In the genomic region with DNA sequence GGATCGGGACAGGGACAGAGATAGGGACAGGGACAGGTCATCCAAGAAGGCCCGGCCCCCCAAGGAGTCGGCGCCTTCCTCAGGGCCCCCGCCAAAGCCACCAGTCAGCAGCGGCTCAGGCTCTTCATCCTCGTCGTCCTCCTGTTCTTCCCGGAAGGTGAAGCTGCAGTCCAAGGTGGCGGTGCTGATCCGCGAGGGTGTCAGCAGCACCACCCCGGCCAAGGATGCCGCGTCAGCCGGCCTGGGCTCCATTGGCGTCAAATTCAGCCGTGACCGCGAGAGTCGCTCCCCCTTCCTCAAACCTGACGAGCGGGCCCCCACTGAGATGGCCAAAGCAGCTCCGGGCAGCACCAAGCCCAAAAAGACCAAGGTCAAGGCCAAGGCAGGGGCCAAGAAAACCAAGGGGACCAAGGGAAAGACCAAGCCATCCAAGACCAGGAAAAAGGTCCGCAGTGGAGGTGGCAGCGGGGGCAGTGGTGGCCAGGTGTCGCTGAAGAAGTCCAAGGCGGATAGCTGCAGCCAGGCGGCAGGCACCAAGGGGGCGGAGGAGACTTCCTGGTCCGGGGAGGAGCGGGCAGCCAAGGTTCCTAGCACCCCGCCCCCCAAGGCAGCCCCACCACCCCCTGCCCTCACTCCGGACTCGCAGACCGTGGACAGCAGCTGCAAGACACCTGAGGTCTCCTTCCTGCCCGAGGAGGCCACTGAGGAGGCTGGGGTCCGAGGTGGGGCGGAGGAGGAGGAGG, we compare ENCODE assay signal across 23 cellular contexts.
"Had no signal": no experiment of that assay in that cellular context is flagged by ENCODE, and none has a peak within 500 bp of the region (broad histone marks: within the 10 kb centered on the region; RNA-seq: fewer than 3 reads in every experiment).

No MANE protein-coding gene starts in this region.

- H3K4me2 ChIP-seq: hepatocyte had no signal

- H3K4me3 ChIP-seq: body of pancreas, hepatocyte, lower lobe of right lung, upper lobe of left lung had no signal

- H3K9me3 ChIP-seq: body of pancreas, lower lobe of right lung, upper lobe of left lung had no signal

- DNase-seq: activated CD4-positive, alpha-beta T cell treated with anti-CD3 and anti-CD28 coated beads, Interleukin-2, amount 10 ng/mL, durations not matched to agents 24 days and 14 days; activated CD8-positive, alpha-beta memory T cell treated with anti-CD3 and anti-CD28 coated beads, Interleukin-2, amount 10 ng/mL, durations not matched to agents 7 days and 5 days; activated CD8-positive, alpha-beta T cell treated with anti-CD3 and anti-CD28 coated beads for 36 hours; activated gamma-delta T cell treated with Interleukin-2 at 50 U/mL for 16 hours; activated T-cell treated with anti-CD3 and anti-CD28 coated beads for 4 hours; anterior cingulate cortex; body of pancreas; effector CD4-positive, alpha-beta T cell; foreskin keratinocyte; glutamatergic neuron; immature natural killer cell; lower lobe of right lung; naive thymus-derived CD4-positive, alpha-beta T cell; retina; stimulated activated CD4-positive, alpha-beta T cell treated with anti-CD3 and anti-CD28 coated beads, Interleukin-4, amount 100 ng/mL, for 24 hours; stimulated activated naive CD8-positive, alpha-beta T cell treated with anti-CD3 and anti-CD28 coated beads, Interleukin-15, Interleukin-2, amounts not matched to agents 100 U/mL and 50 U/mL, for 24 hours had no signal

- H3K4me1 ChIP-seq: body of pancreas, foreskin keratinocyte, lower lobe of right lung, upper lobe of left lung had no signal

- H3K27me3 ChIP-seq: body of pancreas, foreskin keratinocyte, hepatocyte, upper lobe of left lung had no signal

- H3K9me3 Mint-ChIP-seq: activated CD4-positive, alpha-beta T cell treated with anti-CD3 and anti-CD28 coated beads, Interleukin-2, amount 10 ng/mL, durations not matched to agents 24 days and 14 days; activated CD8-positive, alpha-beta T cell treated with anti-CD3 and anti-CD28 coated beads for 36 hours; activated naive CD4-positive, alpha-beta T cell treated with anti-CD3 and anti-CD28 coated beads, Interleukin-2, amount 50 U/mL, for 24 hours; dendritic cell treated with granulocyte-macrophage colony-stimulating factor and Interleukin-4, amounts not matched to agents 40 ng/mL and 50 ng/mL, for 4 days; immature natural killer cell; naive thymus-derived CD4-positive, alpha-beta T cell had no signal

- H3K27ac Mint-ChIP-seq: activated CD4-positive, alpha-beta T cell treated with anti-CD3 and anti-CD28 coated beads, Interleukin-2, amount 10 ng/mL, durations not matched to agents 24 days and 14 days; activated CD8-positive, alpha-beta memory T cell treated with anti-CD3 and anti-CD28 coated beads, Interleukin-2, amount 10 ng/mL, durations not matched to agents 7 days and 5 days; activated CD8-positive, alpha-beta T cell treated with anti-CD3 and anti-CD28 coated beads for 36 hours; activated naive CD4-positive, alpha-beta T cell treated with anti-CD3 and anti-CD28 coated beads, Interleukin-2, amount 50 U/mL, for 24 hours; dendritic cell treated with granulocyte-macrophage colony-stimulating factor and Interleukin-4, amounts not matched to agents 40 ng/mL and 50 ng/mL, for 4 days; naive thymus-derived CD4-positive, alpha-beta T cell; progenitor cell of endocrine pancreas had no signal

- ATAC-seq: activated CD4-positive, CD25-positive, alpha-beta regulatory T cell treated with anti-CD3 and anti-CD28 coated beads, Interleukin-2, amount 50 U/mL, for 24 hours; activated CD8-positive, alpha-beta memory T cell treated with anti-CD3 and anti-CD28 coated beads, Interleukin-2, amount 10 ng/mL, durations not matched to agents 7 days and 5 days; activated CD8-positive, alpha-beta T cell treated with anti-CD3 and anti-CD28 coated beads for 36 hours; body of pancreas; foreskin keratinocyte; left lobe of liver; lower lobe of right lung; naive thymus-derived CD4-positive, alpha-beta T cell; stimulated activated naive CD8-positive, alpha-beta T cell treated with anti-CD3 and anti-CD28 coated beads, Interleukin-15, Interleukin-2, amounts not matched to agents 100 U/mL and 50 U/mL, for 24 hours had no signal

- H3K4me3 Mint-ChIP-seq: activated CD4-positive, alpha-beta T cell treated with anti-CD3 and anti-CD28 coated beads, Interleukin-2, amount 10 ng/mL, durations not matched to agents 24 days and 14 days; activated CD8-positive, alpha-beta memory T cell treated with anti-CD3 and anti-CD28 coated beads, Interleukin-2, amount 10 ng/mL, durations not matched to agents 7 days and 5 days; activated CD8-positive, alpha-beta T cell treated with anti-CD3 and anti-CD28 coated beads for 36 hours; activated naive CD4-positive, alpha-beta T cell treated with anti-CD3 and anti-CD28 coated beads, Interleukin-2, amount 50 U/mL, for 24 hours; dendritic cell treated with granulocyte-macrophage colony-stimulating factor and Interleukin-4, amounts not matched to agents 40 ng/mL and 50 ng/mL, for 4 days; immature natural killer cell; naive thymus-derived CD4-positive, alpha-beta T cell had no signal

- H3K27me3 Mint-ChIP-seq: activated CD4-positive, alpha-beta T cell treated with anti-CD3 and anti-CD28 coated beads, Interleukin-2, amount 10 ng/mL, durations not matched to agents 24 days and 14 days; activated CD8-positive, alpha-beta memory T cell treated with anti-CD3 and anti-CD28 coated beads, Interleukin-2, amount 10 ng/mL, durations not matched to agents 7 days and 5 days; activated CD8-positive, alpha-beta T cell treated with anti-CD3 and anti-CD28 coated beads for 36 hours; activated naive CD4-positive, alpha-beta T cell treated with anti-CD3 and anti-CD28 coated beads, Interleukin-2, amount 50 U/mL, for 24 hours; dendritic cell treated with granulocyte-macrophage colony-stimulating factor and Interleukin-4, amounts not matched to agents 40 ng/mL and 50 ng/mL, for 4 days; naive thymus-derived CD4-positive, alpha-beta T cell; progenitor cell of endocrine pancreas had no signal

- H2AFZ ChIP-seq: hepatocyte had no signal

- H3K27ac ChIP-seq: body of pancreas, foreskin keratinocyte, hepatocyte, lower lobe of right lung, upper lobe of left lung had no signal
